17 cellular contexts compared by ENCODE assay signal in the genomic region with DNA sequence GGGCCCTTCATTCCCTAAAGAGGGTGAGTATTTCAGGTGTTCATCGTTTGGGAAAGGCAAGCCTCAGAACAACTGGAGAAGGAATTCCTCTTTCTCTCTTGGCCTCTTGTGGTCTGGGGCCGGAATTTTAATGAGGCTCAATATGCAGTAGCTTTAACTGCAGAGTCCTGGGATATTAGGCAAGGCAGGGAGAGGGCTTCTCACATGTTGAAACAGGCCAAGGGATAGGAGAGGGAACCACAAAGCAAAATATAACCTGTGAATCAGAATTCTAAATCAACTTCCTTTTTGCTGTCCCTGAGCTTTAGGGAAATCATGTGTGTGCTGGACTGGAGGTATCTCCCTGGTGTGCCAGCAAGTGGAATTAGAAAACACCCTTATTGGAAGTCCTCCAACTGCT.
DNase-seq lines count a peak whose midpoint lies in the region; ATAC-seq and TF ChIP-seq lines count a peak whose summit lies in the region.
"Had no signal": no experiment of that assay in that cellular context is flagged by ENCODE, and none has a peak within 500 bp of the region (broad histone marks: within the 10 kb centered on the region; RNA-seq: fewer than 3 reads in every experiment).

No MANE protein-coding gene starts in this region.

- no peaks in the 10 kb centered on the region for H4K20me1 ChIP-seq in mammary epithelial cell (ENCODE audit: insufficient read depth, low read length)
- H4K20me1 ChIP-seq: BLaER1 treated with 17β-estradiol and CSF1 and Interleukin-3, amounts not matched to agents 10 nM and 100 nM had no signal

- no peaks in the 10 kb centered on the region for H3K27me3 ChIP-seq in BJ (ENCODE audit: control insufficient read depth, insufficient read depth, low read length)
- H3K27me3 ChIP-seq in mammary epithelial cell (ENCODE audit: insufficient read depth, low read length) = no peaks in the 10 kb centered on the region
- no peaks in the 10 kb centered on the region for H3K27me3 ChIP-seq in left lung
- H3K27me3 ChIP-seq: BLaER1 treated with 17β-estradiol and CSF1 and Interleukin-3, amounts not matched to agents 10 nM and 100 nM; Peyer's patch had no signal

- TF ChIP-seq CTCF in BJ (IDR thresholded peaks at IDR 0.05; ENCODE audit: insufficient read depth, low read depth, low read length) = no peak
- no peak for TF ChIP-seq CTCF in mammary epithelial cell (conservative IDR thresholded peaks at IDR 0.05 in 1 of 2, IDR thresholded peaks at IDR 0.05 in 1 of 2; ENCODE audit: extremely low read depth in 1 of 2, insufficient read depth in 1 of 2, low read depth in 1 of 2, low read length in 2 of 2)
- TF ChIP-seq CTCF in left lung (IDR thresholded peaks at IDR 0.05) = no peak

- H3K9ac ChIP-seq in mammary epithelial cell (ENCODE audit: insufficient read depth, low read length) = no peak overlapping the region
- H3K9ac ChIP-seq: BLaER1 treated with 17β-estradiol and CSF1 and Interleukin-3, amounts not matched to agents 10 nM and 100 nM had no signal

- dilution Hi-C loops in mammary epithelial cell (cut with HindIII; ENCODE audit: low sequenced_read_pairs) = no loop called here

- intact Hi-C loops in mammary epithelial cell (cut with micrococcal nuclease) (no loop called here), left lung (cut with DNase I) (no loop called here)

- in situ Hi-C loops in mammary epithelial cell (cut with MboI; ENCODE audit: low sequenced_read_pairs in 2 of 2) = no loop called here

- peak; percentile 30 for ATAC-seq in left lung
- ATAC-seq in GM21529 (IDR thresholded peaks at IDR 0.05; ENCODE audit: unreplicated experiment) = no peak
- ATAC-seq in GM18868 (IDR thresholded peaks at IDR 0.05; ENCODE audit: unreplicated experiment) = no peak
- ATAC-seq: GM12878 had no signal

- DNase-seq in BJ (ENCODE audit: low read depth) = peak; percentile 14
- DNase-seq in HCEC 1CT = peak; percentile 12
- DNase-seq in mammary epithelial cell = peak; percentile 88
- DNase-seq in left lung = no peak
- DNase-seq in A172 (ENCODE audit: low spot score) = no peak
- DNase-seq in SW 1271 (lab: John Stamatoyannopoulos, UW) = no peak
- DNase-seq: ACHN, KG1, NCI-H187 treated with DMSO at 0.1 percent for 48 hours, NCI-H510A, NCI-H82, Peyer's patch, SHP77 treated with DMSO at 0.1 percent for 48 hours had no signal

- no peak overlapping the region for H3K4me3 ChIP-seq in BJ (ENCODE audit: low read depth, low read length)
- H3K4me3 ChIP-seq in mammary epithelial cell (replicated peaks in 1 of 3; ENCODE audit: insufficient read depth in 1 of 3, low read depth in 2 of 3, low read length in 3 of 3) = no peak overlapping the region
- H3K4me3 ChIP-seq in left lung = no peak overlapping the region
- H3K4me3 ChIP-seq: BLaER1 treated with 17β-estradiol and CSF1 and Interleukin-3, amounts not matched to agents 10 nM and 100 nM; GM12878; Peyer's patch had no signal

- H3K9me3 ChIP-seq in mammary epithelial cell (replicated peaks; ENCODE audit: insufficient read depth, low read length) (no peaks in the 10 kb centered on the region), left lung (no peaks in the 10 kb centered on the region)
- H3K9me3 ChIP-seq: BLaER1 treated with 17β-estradiol and CSF1 and Interleukin-3, amounts not matched to agents 10 nM and 100 nM; Peyer's patch had no signal

- POLR2A ChIA-PET in BJ (lab: Charles Lee) = no interaction called here

- no peak overlapping the region for H3K27ac ChIP-seq in mammary epithelial cell (ENCODE audit: insufficient read depth, low read depth, low read length)
- no peak overlapping the region for H3K27ac ChIP-seq in left lung
- H3K27ac ChIP-seq: BLaER1 treated with 17β-estradiol and CSF1 and Interleukin-3, amounts not matched to agents 10 nM and 100 nM; Peyer's patch had no signal

- peak overlapping the region; percentile 47 for H3K4me2 ChIP-seq in mammary epithelial cell (ENCODE audit: insufficient read depth, low read depth, low read length)

- H3K36me3 ChIP-seq in BJ (ENCODE audit: control insufficient read depth, insufficient read depth, low read length) (no peaks in the 10 kb centered on the region), mammary epithelial cell (ENCODE audit: insufficient read depth, low read length) (no peaks in the 10 kb centered on the region), left lung (no peaks in the 10 kb centered on the region)
- H3K36me3 ChIP-seq: BLaER1 treated with 17β-estradiol and CSF1 and Interleukin-3, amounts not matched to agents 10 nM and 100 nM; Peyer's patch had no signal

- CTCF ChIA-PET in BJ (lab: Yijun Ruan, JAX) = no interaction called here
- CTCF ChIA-PET in mammary epithelial cell (lab: Charles Lee; ENCODE audit: low non-redundant PET) = no interaction called here

- peaks cover 32% of the 10 kb centered on the region for H3K4me1 ChIP-seq in mammary epithelial cell (ENCODE audit: insufficient read depth, low read length)
- no peaks in the 10 kb centered on the region for H3K4me1 ChIP-seq in left lung
- H3K4me1 ChIP-seq: Peyer's patch had no signal

- H3K79me2 ChIP-seq in mammary epithelial cell (ENCODE audit: insufficient read depth, low read length) = no peaks in the 10 kb centered on the region

- 0% methylated on average over 2 of the region's 2 CpGs for WGBS in mammary epithelial cell (ENCODE audit: low coverage, missing lambda C conversion rate)

- H2AFZ ChIP-seq in mammary epithelial cell (ENCODE audit: low read depth, low read length) = peak overlapping the region; percentile 37

- BruUV-seq in mammary epithelial cell (replicated peaks; lab: Mats Ljungman, UMichigan) = no TSS peak

Comparison
In these comparisons a context has a peak if more than half of its experiments do, and no peak if none do; other contexts are left out.
1. DNase-seq: peak in BJ (single experiment), HCEC 1CT (single experiment) and mammary epithelial cell (single experiment); none in left lung (0 of 2), A172 (single experiment) and SW 1271 (0 of 2).